Comparison of ENCODE assay signal across 14 cellular contexts in genomic region chr7:105448181-105448580, GRCh38. TPM values are rescaled to one million over a fixed set of nuclear protein-coding genes. Genes with fewer than 3 reads are reported as not detected.
DNase-seq lines count a peak whose midpoint lies in the region; ATAC-seq and TF ChIP-seq lines count a peak whose summit lies in the region.
"Had no signal": no experiment of that assay in that cellular context is flagged by ENCODE, and none has a peak within 500 bp of the region (broad histone marks: within the 10 kb centered on the region; RNA-seq: fewer than 3 reads in every experiment).

No MANE protein-coding gene starts in this region.

- no peaks in the 10 kb centered on the region for H3K9me2 ChIP-seq in DOHH2 (replicated peaks; ENCODE audit: control insufficient read depth, low read length)

- H3K9me3 Mint-ChIP-seq in activated CD8-positive, alpha-beta T cell treated with anti-CD3 and anti-CD28 coated beads, Interleukin-2, amount 10 ng/mL, durations not matched to agents 7 days and 5 days (ENCODE audit: insufficient read depth): no peaks in the 10 kb centered on the region

- no peaks in the 10 kb centered on the region for H3K9me3 ChIP-seq in DOHH2 (ENCODE audit: control insufficient read depth, insufficient read depth, low read length)
- H3K9me3 ChIP-seq: stomach had no signal

- H4K20me1 ChIP-seq in DOHH2 (ENCODE audit: control insufficient read depth, insufficient read depth, low read depth, low read length): no peaks in the 10 kb centered on the region

- H3K79me2 ChIP-seq in DOHH2 (ENCODE audit: control insufficient read depth, low read length): no peaks in the 10 kb centered on the region

- H3K4me3 Mint-ChIP-seq in activated CD8-positive, alpha-beta T cell treated with anti-CD3 and anti-CD28 coated beads, Interleukin-2, amount 10 ng/mL, durations not matched to agents 7 days and 5 days: no peak overlapping the region

- peaks cover 9% of the 10 kb centered on the region for H3K4me1 Mint-ChIP-seq in activated CD8-positive, alpha-beta T cell treated with anti-CD3 and anti-CD28 coated beads, Interleukin-2, amount 10 ng/mL, durations not matched to agents 7 days and 5 days (ENCODE audit: low read depth)

- peak overlapping the region; percentile 39 for H3K27ac ChIP-seq in DOHH2 (ENCODE audit: low read depth, low read length)
- H3K27ac ChIP-seq: brain microvascular endothelial cell had no signal

- H3K27me3 ChIP-seq in DOHH2 (ENCODE audit: control insufficient read depth, low read length): no peaks in the 10 kb centered on the region
- H3K27me3 ChIP-seq: brain microvascular endothelial cell, stomach had no signal

- no peak for DNase-seq in activated CD8-positive, alpha-beta T cell treated with anti-CD3 and anti-CD28 coated beads, Interleukin-2, amount 10 ng/mL, durations not matched to agents 7 days and 5 days
- DNase-seq in left lobe of liver (ENCODE audit: low spot score) (no peak), NCI-H1436 (lab: John Stamatoyannopoulos, UW) (no peak), medulla oblongata (ENCODE audit: extremely low spot score) (no peak)
- DNase-seq: activated T-cell treated with anti-CD3 and anti-CD28 coated beads for 4 hours; brain microvascular endothelial cell; C1 segment of cervical spinal cord; NCI-H774; stimulated activated CD4-positive, alpha-beta T cell treated with anti-CD3 and anti-CD28 coated beads, Interleukin-15, amount 100 ng/mL, for 24 hours; stomach had no signal

- peak overlapping the region; percentile 31; the same call in 1 of the 2 replicates for H3K4me3 ChIP-seq in DOHH2 (ENCODE audit: low read length)
- H3K4me3 ChIP-seq: stomach had no signal

- H3K4me1 ChIP-seq in DOHH2 (ENCODE audit: control insufficient read depth, low read length): peaks cover 53% of the 10 kb centered on the region
- H3K4me1 ChIP-seq: stomach had no signal

- ATAC-seq in GM19438 (IDR thresholded peaks at IDR 0.05; ENCODE audit: low read depth, unreplicated experiment) (peak; percentile 75), HG03039 (IDR thresholded peaks at IDR 0.05; ENCODE audit: unreplicated experiment) (peak; percentile 56), left lobe of liver (no peak), HG02938 (IDR thresholded peaks at IDR 0.05; ENCODE audit: unreplicated experiment) (no peak)
- no peak for ATAC-seq in activated CD8-positive, alpha-beta T cell treated with anti-CD3 and anti-CD28 coated beads, Interleukin-2, amount 10 ng/mL, durations not matched to agents 7 days and 5 days

- H3K27ac Mint-ChIP-seq in activated CD8-positive, alpha-beta T cell treated with anti-CD3 and anti-CD28 coated beads, Interleukin-2, amount 10 ng/mL, durations not matched to agents 7 days and 5 days: peak overlapping the region; percentile 61

- H3K4me2 ChIP-seq in DOHH2 (ENCODE audit: low read length): peak overlapping the region; percentile 40

- no peaks in the 10 kb centered on the region for H3K27me3 Mint-ChIP-seq in activated CD8-positive, alpha-beta T cell treated with anti-CD3 and anti-CD28 coated beads, Interleukin-2, amount 10 ng/mL, durations not matched to agents 7 days and 5 days (ENCODE audit: low read depth)

- H3K36me3 ChIP-seq in DOHH2 (ENCODE audit: control insufficient read depth, low read length): no peaks in the 10 kb centered on the region
- H3K36me3 ChIP-seq: brain microvascular endothelial cell, stomach had no signal

- H3K36me3 Mint-ChIP-seq in activated CD8-positive, alpha-beta T cell treated with anti-CD3 and anti-CD28 coated beads, Interleukin-2, amount 10 ng/mL, durations not matched to agents 7 days and 5 days (ENCODE audit: low read depth): no peaks in the 10 kb centered on the region

- H3F3A ChIP-seq in DOHH2 (ENCODE audit: control insufficient read depth, insufficient read depth): peaks cover 9% of the 10 kb centered on the region

- no peak for TF ChIP-seq CTCF in DOHH2 (IDR thresholded peaks at IDR 0.05; ENCODE audit: low read depth, low read length, poor library complexity, severe bottlenecking)

- POLR2A ChIA-PET in activated CD8-positive, alpha-beta T cell treated with anti-CD3 and anti-CD28 coated beads, Interleukin-2, amount 10 ng/mL, durations not matched to agents 7 days and 5 days (lab: Charles Lee): no interaction called here

- CTCF ChIA-PET in activated CD8-positive, alpha-beta T cell treated with anti-CD3 and anti-CD28 coated beads, Interleukin-2, amount 10 ng/mL, durations not matched to agents 7 days and 5 days (lab: Charles Lee): no interaction called here

RNA-seq across cellular contexts. Expression of gene SRPK2, which starts 59.5 kb away (rescaled TPM):
- 10 to 100 TPM; 34.5 to 35.9 TPM for total RNA-seq in activated CD8-positive, alpha-beta T cell treated with anti-CD3 and anti-CD28 coated beads, Interleukin-2, amount 10 ng/mL, durations not matched to agents 7 days and 5 days
- 15.5 TPM for total RNA-seq in left lobe of liver

Comparison
In these comparisons a context has a peak if more than half of its experiments do, and no peak if none do; other contexts are left out.
1. ATAC-seq: peak in GM19438 (single experiment) and HG03039 (single experiment); none in activated CD8-positive, alpha-beta T cell treated with anti-CD3 and anti-CD28 coated beads, Interleukin-2, amount 10 ng/mL, durations not matched to agents 7 days and 5 days (single experiment), left lobe of liver (single experiment) and HG02938 (single experiment).